15 cellular contexts compared by ENCODE assay signal in the genomic region with DNA sequence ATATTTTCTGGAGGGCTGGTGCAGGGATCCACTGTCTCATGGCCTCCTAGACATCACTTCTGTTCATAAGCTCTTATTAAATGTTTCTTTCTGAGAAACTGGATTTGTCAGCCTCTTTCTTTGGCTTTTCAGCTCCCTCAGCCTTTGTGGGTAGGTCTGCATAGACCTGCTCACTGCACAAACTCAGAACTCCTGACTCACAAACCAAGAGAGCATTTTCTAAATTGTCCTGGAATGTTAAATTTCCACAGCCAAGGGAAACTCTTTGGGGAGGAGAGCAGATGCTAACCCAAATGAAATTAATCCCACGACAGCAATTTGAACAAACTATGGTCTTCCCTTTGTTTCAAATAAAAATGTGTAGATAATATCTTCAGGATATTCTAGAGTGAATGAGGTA. TPM values are rescaled to one million over a fixed set of nuclear protein-coding genes. Genes with fewer than 3 reads are reported as not detected.
DNase-seq lines count a peak whose midpoint lies in the region; ATAC-seq and TF ChIP-seq lines count a peak whose summit lies in the region.
"Had no signal": no experiment of that assay in that cellular context is flagged by ENCODE, and none has a peak within 500 bp of the region (broad histone marks: within the 10 kb centered on the region; RNA-seq: fewer than 3 reads in every experiment).

No MANE protein-coding gene starts in this region.

- CTCF ChIA-PET in Caco-2 (lab: Charles Lee) = no interaction called here

- no peak overlapping the region for H3K14ac ChIP-seq in mesenchymal stem cell (ENCODE audit: low read length in 2 of 2)

- H2AK5ac ChIP-seq in mesenchymal stem cell (ENCODE audit: low read length, severe bottlenecking) = peak overlapping the region; percentile 26

- H3K9me3 ChIP-seq in MM.1S (replicated peaks; ENCODE audit: insufficient read depth, low read length) (no peaks in the 10 kb centered on the region), mesenchymal stem cell (ENCODE audit: control insufficient read depth, low read length) (no peaks in the 10 kb centered on the region), Caco-2 (no peaks in the 10 kb centered on the region)
- H3K9me3 ChIP-seq: mucosa of descending colon, right lobe of liver had no signal

- peaks cover 14% of the 10 kb centered on the region; the same call in 1 of the 2 replicates for H3F3A ChIP-seq in MM.1S (ENCODE audit: insufficient read depth, low read length)

- no peak for ATAC-seq in HG03520 (IDR thresholded peaks at IDR 0.05; ENCODE audit: unreplicated experiment)
- ATAC-seq: right lobe of liver had no signal

- no peaks in the 10 kb centered on the region for H3K9me3 Mint-ChIP-seq in Caco-2 (ENCODE audit: unreplicated experiment)
- H3K9me3 Mint-ChIP-seq: CD4-positive, CD25-positive, alpha-beta regulatory T cell had no signal

- H3K4me3 Mint-ChIP-seq in Caco-2 (ENCODE audit: unreplicated experiment) = no peak overlapping the region

- no CpG with 5 or more reads among the region's 1 CpG for WGBS in mesenchymal stem cell

- H3K4ac ChIP-seq in mesenchymal stem cell (ENCODE audit: low read depth in 1 of 2, low read length in 2 of 2) = no peak overlapping the region

- H3K18ac ChIP-seq in mesenchymal stem cell (ENCODE audit: low read depth in 1 of 2, low read length in 2 of 2) = no peak overlapping the region

- no peak overlapping the region for H4K8ac ChIP-seq in mesenchymal stem cell (ENCODE audit: low read length)

- H3K23ac ChIP-seq in mesenchymal stem cell (ENCODE audit: low read length in 2 of 2) = no peak overlapping the region

- no peak overlapping the region for H4K91ac ChIP-seq in mesenchymal stem cell (ENCODE audit: low read length)

- no peak overlapping the region for H2BK12ac ChIP-seq in mesenchymal stem cell (ENCODE audit: low read length in 2 of 2)

- no peak overlapping the region for H3K4me3 ChIP-seq in MM.1S (ENCODE audit: low read length)
- H3K4me3 ChIP-seq in mesenchymal stem cell (ENCODE audit: insufficient read depth in 1 of 2, low read depth in 1 of 2, low read length in 2 of 2) = peak overlapping the region in 1 of 2 experiments; percentile 15
- no peak overlapping the region for H3K4me3 ChIP-seq in Caco-2 (ENCODE audit: low read depth, low read length)
- H3K4me3 ChIP-seq: mucosa of descending colon, right lobe of liver had no signal

- no peaks in the 10 kb centered on the region for H3K79me2 ChIP-seq in MM.1S (ENCODE audit: low read length)

- no peak for TF ChIP-seq CTCF in MM.1S (IDR thresholded peaks at IDR 0.05; ENCODE audit: low read length)
- TF ChIP-seq CTCF in Caco-2 (IDR thresholded peaks at IDR 0.05; ENCODE audit: insufficient read depth in 1 of 2, low read depth in 1 of 2, low read length in 1 of 2, severe bottlenecking in 1 of 2, unreplicated experiment in 1 of 2) = no peak

- intact Hi-C loops in Caco-2 (cut with micrococcal nuclease; ENCODE audit: unreplicated experiment) = no loop called here

- H2BK120ac ChIP-seq in mesenchymal stem cell (ENCODE audit: low read depth, low read length) = no peak overlapping the region

- H3K36me3 ChIP-seq in MM.1S (replicated peaks; ENCODE audit: insufficient read depth, low read length) (no peaks in the 10 kb centered on the region), mesenchymal stem cell (ENCODE audit: control insufficient read depth in 1 of 2, insufficient read depth in 2 of 2, low read depth in 1 of 2, low read length in 2 of 2) (peaks cover 11 to 86% of the 10 kb centered on the region in 2 experiments), Caco-2 (ENCODE audit: control insufficient read depth, insufficient read depth, low read length) (no peaks in the 10 kb centered on the region)
- H3K36me3 ChIP-seq: right lobe of liver had no signal

- DNase-seq in AG08395 (ENCODE audit: low spot score) (peak; percentile 54), MM.1S (no peak), astrocyte of the hippocampus (ENCODE audit: low read depth, low spot score) (peak; percentile 74), mesenchymal stem cell (no peak), Caco-2 (no peak), 8988T (no peak)
- DNase-seq in stimulated activated CD4-positive, alpha-beta T cell treated with anti-CD3 and anti-CD28 coated beads, Interleukin-4, amount 100 ng/mL, for 4 hours = no peak
- DNase-seq: activated gamma-delta T cell; effector memory CD4-positive, alpha-beta T cell; mucosa of descending colon; NCI-H1048; NK-92 treated with Interleukin-12 subunit alpha and Interleukin-12 subunit beta, amount 100 ng/mL, for 24 hours; right lobe of liver had no signal

- H3K4me1 ChIP-seq in MM.1S (ENCODE audit: low read length) = peaks cover 38% of the 10 kb centered on the region
- H3K4me1 ChIP-seq in mesenchymal stem cell (ENCODE audit: control insufficient read depth, insufficient read depth, low read depth, low read length) = peaks cover 16% of the 10 kb centered on the region
- peaks cover 6% of the 10 kb centered on the region; the same call in 1 of the 2 replicates for H3K4me1 ChIP-seq in Caco-2
- H3K4me1 ChIP-seq: right lobe of liver had no signal

- H3K9ac ChIP-seq in MM.1S (ENCODE audit: low read length) = 0 out of 2 replicates have a peak overlapping the region, but pooled peaks have one; percentile 0
- H3K9ac ChIP-seq in mesenchymal stem cell (ENCODE audit: low read length) = peak overlapping the region; percentile 88

- no peak overlapping the region for H3K4me2 ChIP-seq in MM.1S (ENCODE audit: low read depth, low read length)
- H3K4me2 ChIP-seq in mesenchymal stem cell (ENCODE audit: low read length, poor library complexity, severe bottlenecking) = no peak overlapping the region

- no peaks in the 10 kb centered on the region for H3K9me2 ChIP-seq in MM.1S (replicated peaks; ENCODE audit: insufficient read depth, low read length)

- H2BK15ac ChIP-seq in mesenchymal stem cell (ENCODE audit: low read depth, poor library complexity, severe bottlenecking) = no peak overlapping the region

- H3K27ac Mint-ChIP-seq in Caco-2 (ENCODE audit: unreplicated experiment) = no peak overlapping the region

- no peaks in the 10 kb centered on the region for H3K27me3 ChIP-seq in MM.1S (replicated peaks; ENCODE audit: insufficient read depth, low read length)
- no peaks in the 10 kb centered on the region for H3K27me3 ChIP-seq in mesenchymal stem cell (ENCODE audit: control insufficient read depth in 1 of 2, insufficient read depth in 1 of 2, low read length in 2 of 2)
- H3K27me3 ChIP-seq in Caco-2 (replicated peaks; ENCODE audit: control insufficient read depth, insufficient read depth, low read length) = no peaks in the 10 kb centered on the region
- H3K27me3 ChIP-seq: right lobe of liver had no signal

- BruUV-seq in Caco-2 (replicated peaks; lab: Mats Ljungman, UMichigan) = no TSS peak

- H2BK5ac ChIP-seq in mesenchymal stem cell (ENCODE audit: low read depth, low read length, poor library complexity, severe bottlenecking) = no peak overlapping the region

- H3K79me1 ChIP-seq in mesenchymal stem cell (replicated peaks; ENCODE audit: low read length, poor library complexity, severe bottlenecking) = peaks cover 8% of the 10 kb centered on the region

- no peaks in the 10 kb centered on the region for H3K27me3 Mint-ChIP-seq in Caco-2 (ENCODE audit: insufficient read depth, unreplicated experiment)
- H3K27me3 Mint-ChIP-seq: CD4-positive, CD25-positive, alpha-beta regulatory T cell had no signal

- H3K36me3 Mint-ChIP-seq in Caco-2 (ENCODE audit: insufficient read depth, unreplicated experiment) = peaks cover 29% of the 10 kb centered on the region

- H3K27ac ChIP-seq in MM.1S (ENCODE audit: low read length) (peak overlapping the region; percentile 6; the same call in 1 of the 2 replicates), mesenchymal stem cell (ENCODE audit: low read length, poor library complexity, severe bottlenecking) (peak overlapping the region; percentile 85)
- H3K27ac ChIP-seq: right lobe of liver had no signal

- no peaks in the 10 kb centered on the region for H4K20me1 ChIP-seq in MM.1S (ENCODE audit: insufficient read depth, low read length)

- H3K4me1 Mint-ChIP-seq in Caco-2 (ENCODE audit: low read depth, unreplicated experiment) = peaks cover 36% of the 10 kb centered on the region

- H2AFZ ChIP-seq in MM.1S (ENCODE audit: low read length) (no peak overlapping the region), mesenchymal stem cell (ENCODE audit: low read depth, low read length) (no peak overlapping the region)

- POLR2A ChIA-PET in Caco-2 (lab: Charles Lee) = no interaction called here

RNA-seq across cellular contexts. Expression of a gene that starts 19.5 kb away (rescaled TPM):
- 41.5 TPM for polyA plus RNA-seq in mesenchymal stem cell (2013, experiment 1 of 2)
- polyA plus RNA-seq in mesenchymal stem cell (2013, experiment 2 of 2) = 44.3 TPM
- 61.6 and 62.6 TPM in 2 replicates for total RNA-seq in Caco-2 (2022)

Comparison
In these comparisons a context has a peak if more than half of its experiments do, and no peak if none do; other contexts are left out.
1. DNase-seq: peak in AG08395 (single experiment) and astrocyte of the hippocampus (single experiment); none in MM.1S (single experiment), mesenchymal stem cell (single experiment), Caco-2 (0 of 2), 8988T (single experiment) and stimulated activated CD4-positive, alpha-beta T cell treated with anti-CD3 and anti-CD28 coated beads, Interleukin-4, amount 100 ng/mL, for 4 hours (0 of 2).